In the genomic region with DNA sequence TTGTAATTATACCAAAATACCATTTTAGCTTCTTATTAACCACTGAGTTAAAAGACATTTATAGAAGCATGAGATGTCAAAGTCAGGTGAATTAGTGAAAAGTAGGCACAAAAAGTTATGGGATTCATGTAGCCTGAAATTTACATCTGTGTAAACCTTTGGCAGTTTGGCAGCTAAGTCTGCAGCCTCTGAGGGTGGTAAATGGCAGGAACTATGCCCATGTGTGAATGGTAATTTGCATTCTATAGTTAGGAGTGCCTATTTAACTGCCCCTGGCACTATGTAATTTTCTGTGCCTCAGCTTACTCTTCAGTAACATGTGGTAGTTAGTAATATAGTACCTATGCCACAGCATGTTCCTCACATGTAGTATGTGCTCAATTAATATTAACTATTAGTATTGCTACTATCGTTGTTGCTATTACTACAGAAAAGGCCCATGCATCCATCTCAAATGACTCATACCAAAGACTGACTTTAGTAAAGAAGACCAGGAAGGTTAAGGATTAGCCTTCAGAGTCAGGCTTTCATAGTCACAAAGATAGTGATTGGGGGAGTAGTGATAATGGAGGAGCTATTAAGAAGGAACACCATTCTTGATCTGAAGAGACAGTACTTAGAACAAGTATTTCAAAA, we compare ENCODE assay signal across 1 cellular context.
TF ChIP-seq lines count a peak whose summit lies in the region.

No MANE protein-coding gene starts in this region.

TF ChIP-seq in GM23338, 12 proteins besides CTCF, POLR2A, EP300 and RAD21 (continued from another document):
- no peak for TF ChIP-seq ZNF331 (CRISPR knock-in tag; IDR thresholded peaks at IDR 0.05; ENCODE audit: low read depth)
